In genomic region chr1:115865704-115866380, GRCh38 we compare ENCODE assay signal across 34 cellular contexts. TPM values are rescaled to one million over a fixed set of nuclear protein-coding genes. Genes with fewer than 3 reads are reported as not detected.
DNase-seq lines count a peak whose midpoint lies in the region; FAIRE-seq and TF ChIP-seq lines count a peak whose summit lies in the region.
"Had no signal": no experiment of that assay in that cellular context is flagged by ENCODE, and none has a peak within 500 bp of the region (broad histone marks: within the 10 kb centered on the region; RNA-seq: fewer than 3 reads in every experiment).

No MANE protein-coding gene starts in this region.

- in situ Hi-C loops in mammary epithelial cell (cut with MboI; ENCODE audit: low sequenced_read_pairs in 2 of 2), result no loop called here

- BruUV-seq in mammary epithelial cell (replicated peaks; lab: Mats Ljungman, UMichigan) (no TSS peak), OCI-LY7 (replicated peaks; lab: Mats Ljungman, UMichigan) (no TSS peak)

- H2AFZ ChIP-seq in mammary epithelial cell (ENCODE audit: low read depth, low read length) (peak overlapping the region; percentile 69), OCI-LY7 (ENCODE audit: low read length) (no peak overlapping the region)
- H2AFZ ChIP-seq: hepatocyte had no signal

- no peak for FAIRE-seq in small intestine (lab: Jason Lieb, UNC)
- FAIRE-seq: A204.1, G401.6, H54, TTC549 had no signal

- H3K9ac ChIP-seq in mammary epithelial cell (ENCODE audit: insufficient read depth, low read length), result no peak overlapping the region

- H3K79me2 ChIP-seq in mammary epithelial cell (ENCODE audit: insufficient read depth, low read length) (no peaks in the 10 kb centered on the region), OCI-LY7 (ENCODE audit: insufficient read depth, low read depth, low read length) (no peaks in the 10 kb centered on the region)
- H3K79me2 ChIP-seq: hepatocyte had no signal

- peak; percentile 83 for DNase-seq in mammary epithelial cell
- DNase-seq in breast epithelium (ENCODE audit: low spot score in 2 of 2), result no peak
- peak; percentile 5 for DNase-seq in RPMI7951 (ENCODE audit: low read depth)
- peak; percentile 86 for DNase-seq in foreskin melanocyte
- no peak for DNase-seq in OCI-LY7 (ENCODE audit: low spot score)
- DNase-seq in NCI-H1694 treated with DMSO at 0.1 percent for 48 hours (lab: John Stamatoyannopoulos, UW), result no peak
- no peak for DNase-seq in NCI-H226
- no peak for DNase-seq in small intestine
- DNase-seq: activated CD4-positive, alpha-beta T cell treated with anti-CD3 and anti-CD28 coated beads for 1 hour; activated CD8-positive, alpha-beta T cell treated with anti-CD3 and anti-CD28 coated beads, Interleukin-2, amount 10 ng/mL, durations not matched to agents 7 days and 5 days; activated gamma-delta T cell treated with Interleukin-2 at 50 U/mL for 16 hours; activated naive CD8-positive, alpha-beta T cell treated with anti-CD3 and anti-CD28 coated beads, Interleukin-2, amount 50 U/mL, for 24 hours; activated T-cell treated with anti-CD3 and anti-CD28 coated beads, Interleukin-2, amount 50 U/mL, for 1 hour; cerebellar nuclear complex; DMS53; KG1; left lung; NCI-H1048; NCI-H187; NCI-H2171 treated with DMSO at 0.1 percent for 48 hours; NCI-H526 treated with DMSO at 0.1 percent for 48 hours; SHP77; stimulated activated naive CD8-positive, alpha-beta T cell treated with anti-CD3 and anti-CD28 coated beads, Interleukin-15, amount 100 ng/mL, for 72 hours; T-helper 1 cell; transverse colon had no signal

- H3K36me3 ChIP-seq in mammary epithelial cell (ENCODE audit: insufficient read depth, low read length) (no peaks in the 10 kb centered on the region), breast epithelium (no peaks in the 10 kb centered on the region), OCI-LY7 (ENCODE audit: insufficient read depth, low read length) (no peaks in the 10 kb centered on the region), small intestine (ENCODE audit: control insufficient read depth in 2 of 2, insufficient read depth in 2 of 2, low read length in 2 of 2) (no peaks in the 10 kb centered on the region)
- H3K36me3 ChIP-seq: left lung, transverse colon had no signal

- CTCF ChIA-PET in mammary epithelial cell (lab: Charles Lee; ENCODE audit: low non-redundant PET) (no interaction called here), OCI-LY7 (lab: Charles Lee; ENCODE audit: unreplicated experiment) (no interaction called here)

- H4K20me1 ChIP-seq in mammary epithelial cell (ENCODE audit: insufficient read depth, low read length), result no peaks in the 10 kb centered on the region
- no peaks in the 10 kb centered on the region for H4K20me1 ChIP-seq in OCI-LY7 (ENCODE audit: insufficient read depth, low read length)

- peak overlapping the region; percentile 45 for H3K4me2 ChIP-seq in mammary epithelial cell (ENCODE audit: insufficient read depth, low read depth, low read length)
- H3K4me2 ChIP-seq in OCI-LY7 (ENCODE audit: low read length), result no peak overlapping the region
- H3K4me2 ChIP-seq: hepatocyte had no signal

- H3K4me3 ChIP-seq in mammary epithelial cell (replicated peaks in 1 of 3; ENCODE audit: insufficient read depth in 1 of 3, low read depth in 2 of 3, low read length in 3 of 3) (no peak overlapping the region), breast epithelium (no peak overlapping the region), OCI-LY7 (ENCODE audit: low read depth, low read length, poor library complexity, severe bottlenecking) (no peak overlapping the region), small intestine (ENCODE audit: low read depth in 1 of 2, low read length in 2 of 2) (no peak overlapping the region)
- H3K4me3 ChIP-seq: hepatocyte, left lung, transverse colon had no signal

- H3K27me3 ChIP-seq in mammary epithelial cell (ENCODE audit: insufficient read depth, low read length) (no peaks in the 10 kb centered on the region), breast epithelium (no peaks in the 10 kb centered on the region), small intestine (ENCODE audit: control insufficient read depth in 2 of 2, insufficient read depth in 2 of 2, low read length in 2 of 2) (no peaks in the 10 kb centered on the region)
- H3K27me3 ChIP-seq: hepatocyte had no signal

- POLR2A ChIA-PET in OCI-LY7 (lab: Charles Lee), result no interaction called here

- H3K27ac ChIP-seq in mammary epithelial cell (ENCODE audit: insufficient read depth, low read depth, low read length) (peak overlapping the region; percentile 49), breast epithelium (no peak overlapping the region), OCI-LY7 (ENCODE audit: low read depth, low read length, poor library complexity, severe bottlenecking) (no peak overlapping the region), small intestine (ENCODE audit: low read depth in 1 of 2, low read length in 1 of 2) (no peak overlapping the region)
- H3K27ac ChIP-seq: hepatocyte, left lung, transverse colon had no signal

- H3K9me3 ChIP-seq in mammary epithelial cell (replicated peaks; ENCODE audit: insufficient read depth, low read length) (no peaks in the 10 kb centered on the region), breast epithelium (no peaks in the 10 kb centered on the region), OCI-LY7 (ENCODE audit: low read length) (no peaks in the 10 kb centered on the region), small intestine (ENCODE audit: control insufficient read depth, low read depth) (no peaks in the 10 kb centered on the region)
- H3K9me3 ChIP-seq: left lung, transverse colon had no signal

- TF ChIP-seq CTCF in mammary epithelial cell (conservative IDR thresholded peaks at IDR 0.05 in 1 of 2, IDR thresholded peaks at IDR 0.05 in 1 of 2; ENCODE audit: extremely low read depth in 1 of 2, insufficient read depth in 1 of 2, low read depth in 1 of 2, low read length in 2 of 2) (no peak), breast epithelium (IDR thresholded peaks at IDR 0.05) (no peak), OCI-LY7 (conservative IDR thresholded peaks at IDR 0.05; ENCODE audit: low read length) (no peak)

- intact Hi-C loops in mammary epithelial cell (cut with micrococcal nuclease), result no loop called here
- intact Hi-C loops in breast epithelium (cut with DNase I; ENCODE audit: low total_unique reads), result no loop called here
- intact Hi-C loops in OCI-LY7 (cut with micrococcal nuclease; ENCODE audit: unreplicated experiment), result no loop called here

- TF ChIP-seq POLR2A in breast epithelium (IDR thresholded peaks at IDR 0.05), result no peak

- H3K9me2 ChIP-seq in OCI-LY7 (ENCODE audit: insufficient read depth, low read length), result no peaks in the 10 kb centered on the region

- H3K4me1 ChIP-seq in mammary epithelial cell (ENCODE audit: insufficient read depth, low read length) (peaks cover 15% of the 10 kb centered on the region), breast epithelium (no peaks in the 10 kb centered on the region), OCI-LY7 (ENCODE audit: insufficient read depth, low read length, poor library complexity, severe bottlenecking) (no peaks in the 10 kb centered on the region), small intestine (ENCODE audit: control insufficient read depth in 2 of 2, insufficient read depth in 1 of 2, low read depth in 1 of 2, low read length in 1 of 2) (no peaks in the 10 kb centered on the region)
- H3K4me1 ChIP-seq: left lung, transverse colon had no signal

- WGBS in mammary epithelial cell (ENCODE audit: low coverage, missing lambda C conversion rate), result 7% methylated on average over 4 of the region's 4 CpGs
- 53 to 66% (median 56%) methylated on average over 4 of the region's 4 CpGs for WGBS in small intestine, 3 donors

- dilution Hi-C loops in mammary epithelial cell (cut with HindIII; ENCODE audit: low sequenced_read_pairs), result no loop called here

RNA-seq across cellular contexts. Expression of gene NHLH2, which starts 24.9 kb away (rescaled TPM):
- total RNA-seq in mammary epithelial cell (1 to 10 TPM in 1 of 2 donors, not detected in 1; 1.0 TPM), breast epithelium (not detected), OCI-LY7 (2022) (not detected in 2 replicates)
- polyA plus RNA-seq in mammary epithelial cell (0.02 TPM), small intestine (not detected)
- polyA minus RNA-seq in mammary epithelial cell, result not detected
- not detected in 2 replicates for total RNA-seq in RPMI7951 (2014; rRNA removed; shearing (Covaris generic))
- not detected in 2 replicates for total RNA-seq in OCI-LY7 (2014; rRNA removed; shearing (Covaris generic))
- total RNA-seq: activated CD8-positive, alpha-beta T cell treated with anti-CD3 and anti-CD28 coated beads, Interleukin-2, amount 10 ng/mL, durations not matched to agents 7 days and 5 days; hepatocyte; HT-29; left lung; mesenteric fat pad; posterior vena cava; sciatic nerve; transverse colon had no signal

Comparison
In these comparisons a context has a peak if more than half of its experiments do, and no peak if none do; other contexts are left out.
1. DNase-seq: peak in mammary epithelial cell (single experiment), RPMI7951 (single experiment) and foreskin melanocyte (single experiment); none in breast epithelium (0 of 2), OCI-LY7 (single experiment), NCI-H1694 treated with DMSO at 0.1 percent for 48 hours (single experiment), NCI-H226 (single experiment) and small intestine (single experiment).